Comparison of ENCODE assay signal across 1 cellular context in the genomic region with DNA sequence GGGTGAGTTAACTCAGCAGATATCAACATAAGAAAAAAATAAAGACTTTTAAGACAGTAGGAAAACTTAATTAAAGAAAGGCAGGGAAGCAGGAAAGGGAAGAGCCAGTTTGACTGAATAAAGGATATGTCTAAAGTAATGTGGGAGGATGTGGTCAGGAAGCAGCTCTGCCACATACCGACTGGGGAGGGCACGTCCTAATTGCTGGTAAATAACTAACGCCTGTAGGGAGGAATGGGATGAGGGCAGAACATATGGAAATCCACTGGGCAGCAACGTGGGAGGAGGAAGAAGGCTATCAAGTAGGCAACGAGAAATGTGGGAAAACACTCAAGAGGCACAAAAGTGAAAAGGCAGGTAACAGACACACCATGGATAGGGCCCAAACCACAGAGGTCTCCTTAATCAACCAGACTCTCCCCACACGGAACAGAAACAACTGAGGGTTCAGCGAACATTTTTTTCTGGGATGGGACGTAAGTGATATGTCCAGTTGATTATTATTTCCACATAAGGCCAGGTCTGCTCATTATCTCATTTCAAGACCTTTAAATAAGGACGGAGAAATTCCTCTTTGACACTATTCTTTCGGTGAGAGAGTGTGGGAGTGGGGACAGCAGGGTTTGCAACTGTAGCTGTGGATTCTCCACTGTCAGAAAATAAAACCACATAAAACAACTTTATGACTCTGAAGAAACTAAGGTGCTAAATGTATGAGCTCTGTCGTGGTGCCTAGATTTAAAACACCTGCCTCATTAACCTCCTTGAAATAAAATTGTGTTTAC.
TF ChIP-seq lines count a peak whose summit lies in the region.

No MANE protein-coding gene starts in this region.

TF ChIP-seq in endothelial cell of umbilical vein, 7 proteins besides CTCF, POLR2A, EP300 and RAD21:
- TF ChIP-seq JUN (IDR thresholded peaks at IDR 0.05; ENCODE audit: borderline replicate concordance, insufficient read depth, insufficient read length, low read depth), result no peak
- TF ChIP-seq MYC (IDR thresholded peaks at IDR 0.05; ENCODE audit: low read depth, low read length), result no peak
- TF ChIP-seq POLR2AphosphoS5 (IDR thresholded peaks at IDR 0.05; ENCODE audit: insufficient read depth, low read depth, low read length), result no peak
- no peak for TF ChIP-seq FOS (IDR thresholded peaks at IDR 0.05; ENCODE audit: borderline replicate concordance, insufficient read depth, low read length)
